8 cellular contexts compared by ENCODE assay signal in the genomic region with DNA sequence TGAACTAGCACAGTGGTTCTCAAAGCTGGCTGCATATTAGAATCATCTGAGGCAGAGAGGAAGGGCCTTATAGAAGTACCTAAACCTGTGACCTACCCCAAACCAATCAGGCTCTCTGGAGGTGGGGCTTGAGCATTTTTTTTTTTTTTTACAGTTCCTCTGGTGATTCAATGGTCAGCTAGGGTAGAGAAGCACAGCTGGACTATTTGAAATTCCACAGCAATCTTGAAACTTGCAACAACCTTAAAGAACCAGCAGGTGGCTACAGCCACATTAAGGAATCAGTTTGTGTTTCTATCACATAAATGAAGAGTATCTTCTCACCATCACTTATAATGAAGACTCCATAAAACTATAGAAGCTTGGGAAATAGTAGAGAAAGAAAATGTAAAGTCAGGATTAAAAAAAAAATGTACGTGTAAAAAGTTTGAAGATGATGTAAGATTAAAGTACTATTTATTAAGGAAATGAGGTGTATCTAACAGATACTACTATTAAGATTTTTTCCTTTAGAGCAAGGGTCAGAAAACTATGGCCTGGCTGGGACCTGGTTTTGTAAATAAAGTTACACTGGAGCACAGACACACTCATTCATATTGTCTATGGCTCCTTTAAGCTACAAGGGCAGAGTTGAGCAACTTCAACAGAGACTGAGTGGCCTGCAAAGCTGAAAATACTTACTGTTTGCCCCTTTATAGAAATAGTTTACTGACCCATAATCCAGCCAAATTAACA. TPM values are rescaled to one million over a fixed set of nuclear protein-coding genes. Genes with fewer than 3 reads are reported as not detected.
A peak's percentile ranks its signal among the peaks of the same experiment; 100 is the strongest.
DNase-seq lines count a peak whose midpoint lies in the region; ATAC-seq and TF ChIP-seq lines count a peak whose summit lies in the region.

No MANE protein-coding gene starts in this region.

- no peaks in the 10 kb centered on the region for H3K36me3 ChIP-seq in kidney epithelial cell (ENCODE audit: control insufficient read depth, insufficient read depth, low read length)
- no peaks in the 10 kb centered on the region for H3K36me3 ChIP-seq in uterus

- no peak overlapping the region for H3K4me3 ChIP-seq in kidney epithelial cell (ENCODE audit: low read depth, low read length)
- no peak overlapping the region for H3K4me3 ChIP-seq in uterus

- peak; percentile 12 for DNase-seq in D341Med (ENCODE audit: low spot score)
- peak; percentile 77 for DNase-seq in NAMALWA (ENCODE audit: low spot score)
- DNase-seq in kidney epithelial cell (ENCODE audit: low read depth): peak; percentile 82
- DNase-seq in uterus: no peak

- intact Hi-C loops in uterus (cut with DNase I; ENCODE audit: low total_unique reads): no loop called here

- H3K36me3 Mint-ChIP-seq in brain: peaks cover 4% of the 10 kb centered on the region

- H3K4me3 Mint-ChIP-seq in brain: peak overlapping the region in 4 of 5 experiments; percentile 37 to 79 (median 57)

- H3K27ac ChIP-seq in uterus: no peak overlapping the region

- peaks cover 4% of the 10 kb centered on the region for H3K27me3 Mint-ChIP-seq in brain

- peak; percentile 51 for ATAC-seq in GM19395 (IDR thresholded peaks at IDR 0.05; ENCODE audit: unreplicated experiment)
- ATAC-seq in HG03457 (IDR thresholded peaks at IDR 0.05; ENCODE audit: unreplicated experiment): no peak
- no peak for ATAC-seq in HG02970 (IDR thresholded peaks at IDR 0.05; ENCODE audit: low FRiP score, unreplicated experiment)

- peaks cover 68% of the 10 kb centered on the region for H3K4me1 Mint-ChIP-seq in brain

- TF ChIP-seq POLR2A in uterus (IDR thresholded peaks at IDR 0.05): no peak

- H3K9me3 ChIP-seq in uterus: no peaks in the 10 kb centered on the region

- H3K4me1 ChIP-seq in uterus: no peaks in the 10 kb centered on the region

- no peaks in the 10 kb centered on the region for H3K9me3 Mint-ChIP-seq in brain

- TF ChIP-seq CTCF in brain (conservative IDR thresholded peaks at IDR 0.05): peak; percentile 58 to 76
- peak; percentile 58 for TF ChIP-seq CTCF in kidney epithelial cell (IDR thresholded peaks at IDR 0.05; ENCODE audit: insufficient read depth, low read length, poor library complexity, severe bottlenecking)
- peak; percentile 31 to 59 (median 54) for TF ChIP-seq CTCF in uterus (IDR thresholded peaks at IDR 0.05)

- H3K27me3 ChIP-seq in kidney epithelial cell (ENCODE audit: control insufficient read depth, insufficient read depth, low read length) (no peaks in the 10 kb centered on the region), uterus (no peaks in the 10 kb centered on the region)

- peak overlapping the region in 3 of 5 experiments; percentile 0 to 13 (median 6) for H3K27ac Mint-ChIP-seq in brain

RNA-seq across cellular contexts. Expression of a gene that starts 3.8 kb away (rescaled TPM):
- polyA plus RNA-seq in brain (ENCODE audit: insufficient read depth, low read depth, low replicate concordance): 1.6 TPM
- 6.7 and 8.8 TPM in 2 replicates for total RNA-seq in kidney epithelial cell
- total RNA-seq in uterus: 10 to 100 TPM in 1 of 4 donors, not detected in 3; 12.0 TPM

Comparison
In these comparisons a context has a peak if more than half of its experiments do, and no peak if none do; other contexts are left out.
1. DNase-seq: peak in D341Med (single experiment), NAMALWA (single experiment) and kidney epithelial cell (single experiment); none in uterus (0 of 2).
2. Peak in every context shown above with its lines, with median percentiles within 50 percentile points of each other: CTCF ChIP-seq.